ENCODE assay signal across 8 cellular contexts in genomic region chr14:50001146-50001998, GRCh38.
DNase-seq lines count a peak whose midpoint lies in the region; ATAC-seq, FAIRE-seq and TF ChIP-seq lines count a peak whose summit lies in the region.

No MANE protein-coding gene starts in this region.

- H3K4me2 ChIP-seq in endothelial cell of umbilical vein (ENCODE audit: insufficient read depth, low read length) (peak overlapping the region; percentile 20), neuronal stem cell (ENCODE audit: insufficient read depth, low read length, poor library complexity, severe bottlenecking) (no peak overlapping the region)

- H3K36me3 ChIP-seq in endothelial cell of umbilical vein (ENCODE audit: control insufficient read depth in 2 of 2, extremely low read depth in 1 of 2, insufficient read depth in 2 of 2, low read length in 2 of 2): no peaks in the 10 kb centered on the region
- no peaks in the 10 kb centered on the region for H3K36me3 ChIP-seq in neuronal stem cell (replicated peaks in 1 of 2; ENCODE audit: control insufficient read depth in 2 of 2, insufficient read depth in 2 of 2, low read length in 2 of 2)
- H3K36me3 ChIP-seq in tibial artery: no peaks in the 10 kb centered on the region

- CTCF ChIA-PET in activated CD8-positive, alpha-beta T cell treated with anti-CD3 and anti-CD28 coated beads for 36 hours (lab: Charles Lee): interaction anchor here (0.7 to 5.2 kb wide), 21 partner anchors 11 to 149 kb away, joined by 3 to 58 read pairs (median 4); partner anchors contain the start of gene NEMF
- CTCF ChIA-PET in endothelial cell of umbilical vein (lab: Charles Lee): interaction anchor here (0.8 to 3.3 kb wide), 12 partner anchors 9 to 140 kb away, joined by 3 to 12 read pairs (median 4); no protein-coding TSS in a partner anchor

- H3K4me1 Mint-ChIP-seq in activated CD8-positive, alpha-beta T cell treated with anti-CD3 and anti-CD28 coated beads for 36 hours (ENCODE audit: low read depth): peaks cover 40% of the 10 kb centered on the region

- H3K14ac ChIP-seq in neuronal stem cell (ENCODE audit: low read length): no peak overlapping the region

- WGBS in neuronal stem cell (ENCODE audit: extremely low coverage in 2 of 2, insufficient read length in 2 of 2, insufficient replicate concordance in 1 of 2), 2 donors: no CpG with 5 or more reads among the region's 23 CpGs

- H4K20me1 ChIP-seq in endothelial cell of umbilical vein (replicated peaks; ENCODE audit: control insufficient read depth, extremely low read depth, insufficient read depth, low read length): no peaks in the 10 kb centered on the region

- H3K9me3 Mint-ChIP-seq in activated CD8-positive, alpha-beta T cell treated with anti-CD3 and anti-CD28 coated beads for 36 hours: no peaks in the 10 kb centered on the region

- no peak overlapping the region for H3K9ac ChIP-seq in endothelial cell of umbilical vein (replicated peaks; ENCODE audit: extremely low read depth, insufficient read depth, low read length)
- H3K9ac ChIP-seq in neuronal stem cell (ENCODE audit: low read depth, low read length, poor library complexity): no peak overlapping the region

- H3K36me3 Mint-ChIP-seq in activated CD8-positive, alpha-beta T cell treated with anti-CD3 and anti-CD28 coated beads for 36 hours (ENCODE audit: low read depth): peaks cover 6% of the 10 kb centered on the region

- no peaks in the 10 kb centered on the region for H3K9me1 ChIP-seq in endothelial cell of umbilical vein (replicated peaks; ENCODE audit: control insufficient read depth, extremely low read depth, insufficient read depth, low read length)

- H3K4me1 ChIP-seq in endothelial cell of umbilical vein (ENCODE audit: control insufficient read depth, extremely low read depth, insufficient read depth, low read length): peaks cover 39% of the 10 kb centered on the region
- H3K4me1 ChIP-seq in neuronal stem cell (ENCODE audit: control insufficient read depth in 2 of 2, insufficient read depth in 1 of 2, low read depth in 1 of 2, low read length in 2 of 2): peaks cover 7 to 13% of the 10 kb centered on the region in 2 donors
- peaks cover 0 to 58% (median 54%) of the 10 kb centered on the region in 4 donors for H3K4me1 ChIP-seq in tibial artery

- no peak overlapping the region for H3K23ac ChIP-seq in neuronal stem cell (ENCODE audit: low read depth, low read length, poor library complexity)

- no peak overlapping the region for H3K4me3 ChIP-seq in endothelial cell of umbilical vein (replicated peaks in 1 of 3; ENCODE audit: insufficient read depth in 1 of 3, low read depth in 1 of 3, low read length in 3 of 3)
- no peak overlapping the region for H3K4me3 ChIP-seq in neuronal stem cell (ENCODE audit: low read length in 2 of 2)
- no peak overlapping the region for H3K4me3 ChIP-seq in tibial artery

- DNase-seq in COLO668 (lab: John Stamatoyannopoulos, UW; ENCODE audit: unreplicated experiment): peak; percentile 67
- peak; percentile 52 for DNase-seq in NCI-H146 treated with DMSO at 0.1 percent for 48 hours (lab: John Stamatoyannopoulos, UW; ENCODE audit: unreplicated experiment)
- DNase-seq in activated CD8-positive, alpha-beta T cell treated with anti-CD3 and anti-CD28 coated beads for 36 hours: peak; percentile 85
- no peak for DNase-seq in endothelial cell of umbilical vein (ENCODE audit: low read depth, low spot score)
- no peak for DNase-seq in neuronal stem cell (ENCODE audit: low spot score)
- DNase-seq in tibial artery: peak; percentile 57 to 80

- H3K9me3 ChIP-seq in endothelial cell of umbilical vein (replicated peaks; ENCODE audit: control insufficient read depth, insufficient read depth, low read length) (no peaks in the 10 kb centered on the region), neuronal stem cell (replicated peaks in 1 of 2; ENCODE audit: control insufficient read depth in 2 of 2, insufficient read depth in 1 of 2, low read depth in 1 of 2, low read length in 2 of 2) (no peaks in the 10 kb centered on the region), tibial artery (no peaks in the 10 kb centered on the region)

- TF ChIP-seq POLR2A in endothelial cell of umbilical vein (IDR thresholded peaks at IDR 0.05; ENCODE audit: low read depth, low read length): no peak

- no peaks in the 10 kb centered on the region for H3K79me2 ChIP-seq in endothelial cell of umbilical vein (ENCODE audit: control insufficient read depth, insufficient read depth, low read length)

- H3K27ac ChIP-seq in endothelial cell of umbilical vein (ENCODE audit: insufficient read depth, low read depth, low read length) (peak overlapping the region; percentile 86), neuronal stem cell (replicated peaks; ENCODE audit: low read length) (no peak overlapping the region), tibial artery (peak overlapping the region; percentile 84 to 94)

- BruUV-seq in endothelial cell of umbilical vein (replicated peaks; lab: Mats Ljungman, UMichigan): no TSS peak

- no peaks in the 10 kb centered on the region for H3K27me3 ChIP-seq in endothelial cell of umbilical vein (ENCODE audit: control insufficient read depth in 2 of 2, insufficient read depth in 2 of 2, low read length in 2 of 2)
- H3K27me3 ChIP-seq in neuronal stem cell (ENCODE audit: control insufficient read depth in 3 of 3, insufficient read depth in 3 of 3, low read depth in 1 of 3, low read length in 3 of 3): peaks cover 0 to 79% (median 45%) of the 10 kb centered on the region in 3 experiments
- H3K27me3 ChIP-seq in tibial artery: no peaks in the 10 kb centered on the region

- H2BK5ac ChIP-seq in neuronal stem cell (ENCODE audit: low read length): no peak overlapping the region

- peak overlapping the region; percentile 91 for H2AFZ ChIP-seq in endothelial cell of umbilical vein (ENCODE audit: low read depth, low read length)
- peak overlapping the region; percentile 72 for H2AFZ ChIP-seq in neuronal stem cell (ENCODE audit: low read length)

- peak overlapping the region; percentile 72 for H3K4me3 Mint-ChIP-seq in activated CD8-positive, alpha-beta T cell treated with anti-CD3 and anti-CD28 coated beads for 36 hours

- no peak overlapping the region for H4K8ac ChIP-seq in neuronal stem cell (ENCODE audit: low read depth, low read length)

- no peak for FAIRE-seq in endothelial cell of umbilical vein (lab: Jason Lieb, UNC)

- ATAC-seq in GM21515 (IDR thresholded peaks at IDR 0.05; ENCODE audit: unreplicated experiment) (peak; percentile 25), GM18519 (IDR thresholded peaks at IDR 0.05; ENCODE audit: low FRiP score, unreplicated experiment) (no peak)
- peak; percentile 50 for ATAC-seq in activated CD8-positive, alpha-beta T cell treated with anti-CD3 and anti-CD28 coated beads for 36 hours

- H2BK120ac ChIP-seq in neuronal stem cell (ENCODE audit: low read depth, low read length): no peak overlapping the region

- H2BK12ac ChIP-seq in neuronal stem cell (ENCODE audit: low read length): no peak overlapping the region

- dilution Hi-C loops in endothelial cell of umbilical vein (cut with MboI; ENCODE audit: extremely low pct_ligation_motif_present, low sequenced_read_pairs): no loop called here

- H3K27me3 Mint-ChIP-seq in activated CD8-positive, alpha-beta T cell treated with anti-CD3 and anti-CD28 coated beads for 36 hours: no peaks in the 10 kb centered on the region

- intact Hi-C loops in activated CD8-positive, alpha-beta T cell treated with anti-CD3 and anti-CD28 coated beads for 36 hours (cut with micrococcal nuclease): loop anchor here (5.0 to 10.0 kb wide), 2 partner anchors 106 to 137 kb away; no protein-coding TSS in a partner anchor
- intact Hi-C loops in endothelial cell of umbilical vein (cut with micrococcal nuclease): loop anchor here (2.0 to 5.0 kb wide), 3 partner anchors 19 to 106 kb away; no protein-coding TSS in a partner anchor
- intact Hi-C loops in tibial artery (cut with DNase I; ENCODE audit: low total_unique reads): loop anchor here (10.0 kb wide), 1 partner anchor 113 kb away; the partner anchor contains the start of gene VCPKMT

- peak overlapping the region; percentile 44 for H3K18ac ChIP-seq in neuronal stem cell (ENCODE audit: low read length)

- TF ChIP-seq CTCF in activated CD8-positive, alpha-beta T cell treated with anti-CD3 and anti-CD28 coated beads for 36 hours (IDR thresholded peaks at IDR 0.05): no peak
- TF ChIP-seq CTCF in endothelial cell of umbilical vein (IDR thresholded peaks at IDR 0.05; ENCODE audit: extremely low read depth in 1 of 2, insufficient read depth in 1 of 2, low read depth in 1 of 2, low read length in 2 of 2): no peak
- no peak for TF ChIP-seq CTCF in tibial artery (IDR thresholded peaks at IDR 0.05)

- H4K91ac ChIP-seq in neuronal stem cell (ENCODE audit: low read depth, low read length, poor library complexity): no peak overlapping the region

- H2BK15ac ChIP-seq in neuronal stem cell (ENCODE audit: low read length): no peak overlapping the region

- H2AK5ac ChIP-seq in neuronal stem cell (ENCODE audit: low read depth, low read length): no peak overlapping the region

- POLR2A ChIA-PET in activated CD8-positive, alpha-beta T cell treated with anti-CD3 and anti-CD28 coated beads for 36 hours (lab: Charles Lee): interaction anchor here (0.6 to 8.5 kb wide), 50 partner anchors 10 to 416 kb away, joined by 3 to 135 read pairs (median 7); partner anchors contain the start of genes ARF6, KLHDC2, LRR1 and RPS29
- POLR2A ChIA-PET in endothelial cell of umbilical vein (lab: Charles Lee): interaction anchor here (0.6 to 1.0 kb wide), 3 partner anchors 12 to 133 kb away, joined by 3 to 4 read pairs (median 3); no protein-coding TSS in a partner anchor

- no peaks in the 10 kb centered on the region for H3K79me1 ChIP-seq in neuronal stem cell (ENCODE audit: low read depth, low read length)

- H3K27ac Mint-ChIP-seq in activated CD8-positive, alpha-beta T cell treated with anti-CD3 and anti-CD28 coated beads for 36 hours: peak overlapping the region; percentile 94

- H3K4ac ChIP-seq in neuronal stem cell (ENCODE audit: low read length): no peak overlapping the region

TF ChIP-seq in endothelial cell of umbilical vein, 7 proteins besides CTCF, POLR2A, EP300 and RAD21:
- TF ChIP-seq FOS (IDR thresholded peaks at IDR 0.05; ENCODE audit: borderline replicate concordance, insufficient read depth, low read length): no peak
- TF ChIP-seq GATA2 (IDR thresholded peaks at IDR 0.05; ENCODE audit: insufficient read depth, insufficient read length, low read depth, low read length): no peak
- no peak for TF ChIP-seq EZH2 (IDR thresholded peaks at IDR 0.05; ENCODE audit: borderline replicate concordance, low read depth, low read length, severe bottlenecking)
- no peak for TF ChIP-seq JUN (IDR thresholded peaks at IDR 0.05; ENCODE audit: borderline replicate concordance, insufficient read depth, insufficient read length, low read depth)
- TF ChIP-seq, protein P1, sequence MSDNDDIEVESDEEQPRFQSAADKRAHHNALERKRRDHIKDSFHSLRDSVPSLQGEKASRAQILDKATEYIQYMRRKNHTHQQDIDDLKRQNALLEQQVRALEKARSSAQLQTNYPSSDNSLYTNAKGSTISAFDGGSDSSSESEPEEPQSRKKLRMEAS (IDR thresholded peaks at IDR 0.05; ENCODE audit: insufficient read depth, insufficient read length): no peak
- no peak for TF ChIP-seq MYC (IDR thresholded peaks at IDR 0.05; ENCODE audit: low read depth, low read length)
- TF ChIP-seq POLR2AphosphoS5 (IDR thresholded peaks at IDR 0.05; ENCODE audit: insufficient read depth, low read depth, low read length): no peak

Comparison
In these comparisons a context has a peak if more than half of its experiments do, and no peak if none do; other contexts are left out.
1. DNase-seq: peak in COLO668 (single experiment), NCI-H146 treated with DMSO at 0.1 percent for 48 hours (single experiment), activated CD8-positive, alpha-beta T cell treated with anti-CD3 and anti-CD28 coated beads for 36 hours (single experiment) and tibial artery (2 of 2); none in endothelial cell of umbilical vein (single experiment) and neuronal stem cell (single experiment).